ENCODE assay signal across 23 cellular contexts in the genomic region with DNA sequence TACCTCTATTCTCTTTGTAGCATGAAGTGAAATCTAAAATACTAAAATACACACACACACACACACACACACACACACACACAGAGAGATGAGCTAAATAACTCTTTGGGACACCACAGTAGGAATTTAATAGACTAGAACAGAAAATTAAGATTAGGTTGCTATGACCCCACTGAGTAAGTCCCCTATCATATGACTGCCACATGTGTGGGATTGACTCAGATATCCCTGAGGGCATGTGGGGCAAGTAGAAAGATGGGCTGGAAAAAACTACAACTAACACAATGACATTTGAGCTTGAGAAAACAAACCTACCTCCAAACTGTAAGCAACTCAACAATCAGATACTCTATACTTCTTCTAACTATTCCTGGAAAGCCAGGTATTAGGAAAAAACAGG. TPM values are rescaled to one million over a fixed set of nuclear protein-coding genes. Genes with fewer than 3 reads are reported as not detected.
A peak's percentile ranks its signal among the peaks of the same experiment; 100 is the strongest.
DNase-seq lines count a peak whose midpoint lies in the region; ATAC-seq and FAIRE-seq lines count a peak whose summit lies in the region.
"Had no signal": no experiment of that assay in that cellular context is flagged by ENCODE, and none has a peak within 500 bp of the region (broad histone marks: within the 10 kb centered on the region; RNA-seq: fewer than 3 reads in every experiment).

No MANE protein-coding gene starts in this region.

- H3K36me3 Mint-ChIP-seq in T-helper 17 cell (ENCODE audit: low read depth): no peaks in the 10 kb centered on the region
- H3K36me3 Mint-ChIP-seq: mesothelial cell of epicardium, natural killer cell had no signal

- no peaks in the 10 kb centered on the region for H3K4me1 Mint-ChIP-seq in T-helper 17 cell
- H3K4me1 Mint-ChIP-seq: natural killer cell had no signal

- FAIRE-seq in urothelium cell line (lab: Jason Lieb, UNC): no peak
- FAIRE-seq: GM12878, HepG2, pancreas had no signal

- H3K27me3 Mint-ChIP-seq in T-helper 17 cell: no peaks in the 10 kb centered on the region
- H3K27me3 Mint-ChIP-seq: CD4-positive, alpha-beta T cell had no signal

- H3K4me3 Mint-ChIP-seq in T-helper 17 cell: no peak overlapping the region
- H3K4me3 Mint-ChIP-seq: activated CD8-positive, alpha-beta T cell treated with anti-CD3 and anti-CD28 coated beads, Interleukin-2, amount 10 ng/mL, durations not matched to agents 7 days and 5 days; CD4-positive, alpha-beta T cell; mesothelial cell of epicardium; natural killer cell had no signal

- H3K27ac Mint-ChIP-seq in T-helper 17 cell: no peak overlapping the region
- H3K27ac Mint-ChIP-seq: activated CD8-positive, alpha-beta T cell treated with anti-CD3 and anti-CD28 coated beads, Interleukin-2, amount 10 ng/mL, durations not matched to agents 7 days and 5 days; CD4-positive, alpha-beta T cell; mesothelial cell of epicardium; natural killer cell had no signal

- DNase-seq in EH (ENCODE audit: low read depth): peak; percentile 33
- DNase-seq in HPDE6-E6E7 (ENCODE audit: extremely low spot score): peak; percentile 7
- DNase-seq in T1000 (lab: John Stamatoyannopoulos, UW): peak; percentile 26
- peak; percentile 41 for DNase-seq in myocyte (ENCODE audit: low read depth)
- no peak for DNase-seq in urothelium cell line (ENCODE audit: low spot score)
- DNase-seq in globus pallidus (ENCODE audit: low spot score): no peak
- no peak for DNase-seq in T-helper 17 cell
- DNase-seq: activated CD4-positive, alpha-beta T cell treated with anti-CD3 and anti-CD28 coated beads for 1 hour; activated CD8-positive, alpha-beta T cell treated with anti-CD3 and anti-CD28 coated beads, Interleukin-2, amount 10 ng/mL, durations not matched to agents 7 days and 5 days; activated gamma-delta T cell treated with Interleukin-2 at 50 U/mL for 16 hours; activated T-cell treated with anti-CD3 and anti-CD28 coated beads, Interleukin-2, amount 50 U/mL, for 1 hour; CD4-positive, alpha-beta T cell; colonic mucosa; DMS153; natural killer cell; NCI-H526 treated with DMSO at 0.1 percent for 48 hours; pancreas; SHP77 treated with DMSO at 0.1 percent for 48 hours; sigmoid colon had no signal

- no peak for ATAC-seq in T-helper 17 cell
- ATAC-seq: activated CD8-positive, alpha-beta T cell treated with anti-CD3 and anti-CD28 coated beads, Interleukin-2, amount 10 ng/mL, durations not matched to agents 7 days and 5 days; GM12878; HepG2; left lobe of liver; natural killer cell; pancreas had no signal

- H3K9me3 ChIP-seq in T-helper 17 cell (ENCODE audit: control insufficient read depth, low read length, poor library complexity, severe bottlenecking): no peaks in the 10 kb centered on the region
- H3K9me3 ChIP-seq: colonic mucosa, pancreas, sigmoid colon had no signal

RNA-seq across cellular contexts. Expression of gene SLC25A21, which starts 27.0 kb away (rescaled TPM):
- total RNA-seq in myocyte (0.91 and 1.9 TPM in 2 replicates), T-helper 17 cell (not detected)
- 0.38 TPM for polyA plus RNA-seq in myocyte (2012)
- total RNA-seq: activated CD8-positive, alpha-beta T cell treated with anti-CD3 and anti-CD28 coated beads, Interleukin-2, amount 10 ng/mL, durations not matched to agents 7 days and 5 days; CD4-positive, alpha-beta T cell; natural killer cell had no signal

RNA-seq across cellular contexts. Expression of gene MIPOL1, which starts 52.3 kb away (rescaled TPM):
- total RNA-seq in myocyte: 10.4 and 11.3 TPM in 2 replicates
- 2.3 TPM for polyA plus RNA-seq in myocyte (2012)
- under 1 TPM; 0.32 to 0.73 TPM for total RNA-seq in T-helper 17 cell
- total RNA-seq: activated CD8-positive, alpha-beta T cell treated with anti-CD3 and anti-CD28 coated beads, Interleukin-2, amount 10 ng/mL, durations not matched to agents 7 days and 5 days; GM12878; natural killer cell had no signal

Comparison
In these comparisons a context has a peak if more than half of its experiments do, and no peak if none do; other contexts are left out.
1. DNase-seq: peak in EH (single experiment), HPDE6-E6E7 (single experiment), T1000 (single experiment) and myocyte (single experiment); none in urothelium cell line (single experiment), globus pallidus (single experiment) and T-helper 17 cell (0 of 3).